8 cellular contexts compared by ENCODE assay signal in the genomic region with DNA sequence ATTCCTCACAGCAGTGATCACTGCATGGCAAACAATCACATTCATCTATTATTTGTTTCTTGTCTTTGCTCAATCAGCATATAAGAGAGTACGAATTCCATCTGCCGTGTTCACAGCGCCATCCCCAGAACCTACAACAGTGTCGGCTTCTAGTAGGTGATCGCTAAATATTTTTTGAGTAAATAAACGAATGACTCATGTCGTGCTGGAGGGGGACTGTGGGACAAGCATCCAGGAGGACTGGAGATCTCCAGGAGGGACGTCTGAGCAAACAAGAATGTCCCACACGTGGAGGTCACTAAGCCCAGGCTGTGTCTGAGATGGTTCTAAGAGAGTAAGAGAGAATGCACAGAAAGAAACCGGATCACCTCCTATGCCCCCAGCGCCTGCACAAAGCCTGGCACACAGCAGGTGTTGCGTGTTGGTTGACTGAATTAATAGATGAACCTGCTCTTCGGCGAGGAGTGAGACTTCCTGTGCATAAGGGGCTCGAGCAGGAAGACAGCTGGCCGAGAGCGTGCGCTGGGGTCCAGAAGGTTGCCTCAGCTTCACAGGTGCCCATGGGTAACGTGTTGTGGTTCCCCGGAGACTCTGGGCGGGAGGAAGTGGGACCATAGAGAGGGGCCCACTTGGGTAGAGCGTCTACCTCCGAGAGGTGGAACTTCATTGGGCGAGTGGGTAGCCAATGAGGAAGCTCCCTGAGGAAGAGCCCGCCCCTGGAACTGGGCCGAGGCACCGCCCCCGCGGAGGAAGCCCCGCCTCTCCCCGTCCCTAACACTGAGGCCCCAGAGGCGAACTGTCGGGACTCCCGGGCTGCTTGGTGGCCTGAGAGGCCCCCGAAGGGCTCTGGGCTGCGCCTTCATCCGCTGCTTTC.
DNase-seq lines count a peak whose midpoint lies in the region; ATAC-seq, FAIRE-seq and TF ChIP-seq lines count a peak whose summit lies in the region.

No MANE protein-coding gene starts in this region.

- H3K9me3 ChIP-seq in esophagus (ENCODE audit: control insufficient read depth in 2 of 2, insufficient read depth in 1 of 2, low read depth in 1 of 2, low read length in 1 of 2), result peaks cover 0 to 11% of the 10 kb centered on the region in 2 donors

- peaks cover 16 to 18% of the 10 kb centered on the region in 2 donors for H3K27me3 Mint-ChIP-seq in natural killer cell (ENCODE audit: low read depth in 2 of 2)
- peaks cover 9% of the 10 kb centered on the region for H3K27me3 Mint-ChIP-seq in stimulated activated memory B cell treated with anti-CD40 and anti-IgM and Interleukin-4, amounts not matched to agents 10 μg/mL and 1 μg/mL and 100 μg/mL, for 72 hours

- H3K4me1 ChIP-seq in esophagus (ENCODE audit: control insufficient read depth in 2 of 2, insufficient read depth in 2 of 2, low read length in 1 of 2), result peaks cover 0 to 2% of the 10 kb centered on the region in 2 donors

- no peaks in the 10 kb centered on the region for H3K27me3 ChIP-seq in esophagus (ENCODE audit: control insufficient read depth in 1 of 2, insufficient read depth in 2 of 2, low read length in 2 of 2)

- H3K27ac ChIP-seq in esophagus (ENCODE audit: low read depth in 2 of 2, low read length in 1 of 2), result no peak overlapping the region

- no peaks in the 10 kb centered on the region for H3K36me3 Mint-ChIP-seq in natural killer cell
- no peaks in the 10 kb centered on the region for H3K36me3 Mint-ChIP-seq in stimulated activated memory B cell treated with anti-CD40 and anti-IgM and Interleukin-4, amounts not matched to agents 10 μg/mL and 1 μg/mL and 100 μg/mL, for 72 hours

- no peak overlapping the region for H3K27ac Mint-ChIP-seq in natural killer cell
- no peak overlapping the region for H3K27ac Mint-ChIP-seq in stimulated activated memory B cell treated with anti-CD40 and anti-IgM and Interleukin-4, amounts not matched to agents 10 μg/mL and 1 μg/mL and 100 μg/mL, for 72 hours

- peak; percentile 99 for ATAC-seq in HG03439 (IDR thresholded peaks at IDR 0.05; ENCODE audit: unreplicated experiment)
- peak; percentile 99 for ATAC-seq in natural killer cell
- ATAC-seq in stimulated activated memory B cell treated with anti-CD40 and anti-IgM and Interleukin-4, amounts not matched to agents 10 μg/mL and 1 μg/mL and 100 μg/mL, for 72 hours, result peak; percentile 99

- intact Hi-C loops in natural killer cell (cut with micrococcal nuclease), result no loop called here

- 13 to 18% methylated on average over 37 of the region's 37 CpGs for WGBS in esophagus, 2 donors

- peaks cover 0 to 2% of the 10 kb centered on the region in 2 donors for H3K9me3 Mint-ChIP-seq in natural killer cell
- H3K9me3 Mint-ChIP-seq in stimulated activated memory B cell treated with anti-CD40 and anti-IgM and Interleukin-4, amounts not matched to agents 10 μg/mL and 1 μg/mL and 100 μg/mL, for 72 hours, result peaks cover 4% of the 10 kb centered on the region

- no peak overlapping the region for H3K4me3 Mint-ChIP-seq in natural killer cell
- no peak overlapping the region for H3K4me3 Mint-ChIP-seq in stimulated activated memory B cell treated with anti-CD40 and anti-IgM and Interleukin-4, amounts not matched to agents 10 μg/mL and 1 μg/mL and 100 μg/mL, for 72 hours

- no peak for TF ChIP-seq CTCF in natural killer cell (IDR thresholded peaks at IDR 0.05)

- FAIRE-seq in GM19239 (lab: Jason Lieb, UNC), result peak; percentile 95

- peak; percentile 55 to 67 for DNase-seq in AML-193 (lab: John Stamatoyannopoulos, UW)
- DNase-seq in GM19239 (ENCODE audit: insufficient read length, low spot score), result peak; percentile 94
- peak; percentile 100 for DNase-seq in NCI-H69 (lab: John Stamatoyannopoulos, UW)
- DNase-seq in activated CD8-positive, alpha-beta memory T cell treated with anti-CD3 and anti-CD28 coated beads for 24 hours, result peak; percentile 94
- DNase-seq in natural killer cell, result peak; percentile 83

- H3K4me3 ChIP-seq in esophagus (ENCODE audit: low read depth in 1 of 2, low read length in 2 of 2), result peak overlapping the region; percentile 27 to 31

- H3K36me3 ChIP-seq in esophagus (ENCODE audit: control insufficient read depth in 2 of 2, insufficient read depth in 2 of 2, low read length in 1 of 2), result no peaks in the 10 kb centered on the region

- H3K4me1 Mint-ChIP-seq in natural killer cell, result peaks cover 5 to 7% of the 10 kb centered on the region in 2 donors
- H3K4me1 Mint-ChIP-seq in stimulated activated memory B cell treated with anti-CD40 and anti-IgM and Interleukin-4, amounts not matched to agents 10 μg/mL and 1 μg/mL and 100 μg/mL, for 72 hours, result peaks cover 7% of the 10 kb centered on the region
